Comparison of ENCODE assay signal across 1 cellular context in the genomic region with DNA sequence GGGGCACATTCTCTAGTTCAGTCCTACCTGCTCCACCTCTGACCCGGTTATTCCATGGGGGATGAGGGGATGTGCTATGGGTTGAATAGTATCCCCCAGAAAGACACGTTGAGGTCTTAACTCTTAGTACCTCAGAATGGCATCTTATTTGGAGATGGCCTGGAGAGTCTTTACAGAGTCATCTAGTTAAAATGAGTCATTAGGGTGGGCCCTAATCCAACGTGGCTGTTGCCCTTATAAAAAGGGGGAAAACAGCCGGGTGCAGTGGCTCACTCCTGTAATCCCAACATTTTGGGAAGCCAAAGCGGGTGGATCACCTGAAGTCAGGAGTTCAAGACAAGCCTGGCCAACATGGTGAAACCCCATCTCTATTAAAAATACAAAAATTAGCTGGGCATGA.
TF ChIP-seq lines count a peak whose summit lies in the region.

No MANE protein-coding gene starts in this region.

TF ChIP-seq in HepG2, 621 proteins besides CTCF, POLR2A, EP300 and RAD21:
- TF ChIP-seq, protein P1, sequence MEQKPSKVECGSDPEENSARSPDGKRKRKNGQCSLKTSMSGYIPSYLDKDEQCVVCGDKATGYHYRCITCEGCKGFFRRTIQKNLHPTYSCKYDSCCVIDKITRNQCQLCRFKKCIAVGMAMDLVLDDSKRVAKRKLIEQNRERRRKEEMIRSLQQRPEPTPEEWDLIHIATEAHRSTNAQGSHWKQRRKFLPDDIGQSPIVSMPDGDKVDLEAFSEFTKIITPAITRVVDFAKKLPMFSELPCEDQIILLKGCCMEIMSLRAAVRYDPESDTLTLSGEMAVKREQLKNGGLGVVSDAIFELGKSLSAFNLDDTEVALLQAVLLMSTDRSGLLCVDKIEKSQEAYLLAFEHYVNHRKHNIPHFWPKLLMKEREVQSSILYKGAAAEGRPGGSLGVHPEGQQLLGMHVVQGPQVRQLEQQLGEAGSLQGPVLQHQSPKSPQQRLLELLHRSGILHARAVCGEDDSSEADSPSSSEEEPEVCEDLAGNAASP (CRISPR knock-in tag; IDR thresholded peaks at IDR 0.05; ENCODE audit: borderline replicate concordance) = no peak
- no peak for TF ChIP-seq CC2D1A (CRISPR knock-in tag; IDR thresholded peaks at IDR 0.05)
- TF ChIP-seq, protein P2, sequence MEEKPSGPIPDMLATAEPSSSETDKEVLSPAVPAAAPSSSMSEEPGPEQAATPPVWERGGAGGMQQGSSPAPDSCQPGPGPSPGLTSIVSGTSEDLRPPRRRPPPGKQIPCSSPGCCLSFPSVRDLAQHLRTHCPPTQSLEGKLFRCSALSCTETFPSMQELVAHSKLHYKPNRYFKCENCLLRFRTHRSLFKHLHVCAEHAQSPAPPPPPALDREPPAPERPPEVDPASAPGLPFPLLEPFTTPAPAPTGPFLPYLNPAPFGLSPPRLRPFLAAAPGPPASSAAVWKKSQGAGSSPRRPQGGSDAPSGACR (CRISPR knock-in tag; IDR thresholded peaks at IDR 0.05) = no peak
- TF ChIP-seq, protein P3, sequence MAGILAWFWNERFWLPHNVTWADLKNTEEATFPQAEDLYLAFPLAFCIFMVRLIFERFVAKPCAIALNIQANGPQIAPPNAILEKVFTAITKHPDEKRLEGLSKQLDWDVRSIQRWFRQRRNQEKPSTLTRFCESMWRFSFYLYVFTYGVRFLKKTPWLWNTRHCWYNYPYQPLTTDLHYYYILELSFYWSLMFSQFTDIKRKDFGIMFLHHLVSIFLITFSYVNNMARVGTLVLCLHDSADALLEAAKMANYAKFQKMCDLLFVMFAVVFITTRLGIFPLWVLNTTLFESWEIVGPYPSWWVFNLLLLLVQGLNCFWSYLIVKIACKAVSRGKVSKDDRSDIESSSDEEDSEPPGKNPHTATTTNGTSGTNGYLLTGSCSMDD (CRISPR knock-in tag; IDR thresholded peaks at IDR 0.05) = no peak
- no peak for TF ChIP-seq ZNF766 (CRISPR knock-in tag; IDR thresholded peaks at IDR 0.05; ENCODE audit: borderline replicate concordance)
- no peak for TF ChIP-seq MEF2D (CRISPR knock-in tag; IDR thresholded peaks at IDR 0.05)
- no peak for TF ChIP-seq ZNF333 (CRISPR knock-in tag; IDR thresholded peaks at IDR 0.05; ENCODE audit: borderline replicate concordance)
- no peak for TF ChIP-seq GABPB1 (CRISPR knock-in tag; IDR thresholded peaks at IDR 0.05)
- no peak for TF ChIP-seq ZNF235 (CRISPR knock-in tag; IDR thresholded peaks at IDR 0.05; ENCODE audit: borderline replicate concordance)
- TF ChIP-seq, protein P4, sequence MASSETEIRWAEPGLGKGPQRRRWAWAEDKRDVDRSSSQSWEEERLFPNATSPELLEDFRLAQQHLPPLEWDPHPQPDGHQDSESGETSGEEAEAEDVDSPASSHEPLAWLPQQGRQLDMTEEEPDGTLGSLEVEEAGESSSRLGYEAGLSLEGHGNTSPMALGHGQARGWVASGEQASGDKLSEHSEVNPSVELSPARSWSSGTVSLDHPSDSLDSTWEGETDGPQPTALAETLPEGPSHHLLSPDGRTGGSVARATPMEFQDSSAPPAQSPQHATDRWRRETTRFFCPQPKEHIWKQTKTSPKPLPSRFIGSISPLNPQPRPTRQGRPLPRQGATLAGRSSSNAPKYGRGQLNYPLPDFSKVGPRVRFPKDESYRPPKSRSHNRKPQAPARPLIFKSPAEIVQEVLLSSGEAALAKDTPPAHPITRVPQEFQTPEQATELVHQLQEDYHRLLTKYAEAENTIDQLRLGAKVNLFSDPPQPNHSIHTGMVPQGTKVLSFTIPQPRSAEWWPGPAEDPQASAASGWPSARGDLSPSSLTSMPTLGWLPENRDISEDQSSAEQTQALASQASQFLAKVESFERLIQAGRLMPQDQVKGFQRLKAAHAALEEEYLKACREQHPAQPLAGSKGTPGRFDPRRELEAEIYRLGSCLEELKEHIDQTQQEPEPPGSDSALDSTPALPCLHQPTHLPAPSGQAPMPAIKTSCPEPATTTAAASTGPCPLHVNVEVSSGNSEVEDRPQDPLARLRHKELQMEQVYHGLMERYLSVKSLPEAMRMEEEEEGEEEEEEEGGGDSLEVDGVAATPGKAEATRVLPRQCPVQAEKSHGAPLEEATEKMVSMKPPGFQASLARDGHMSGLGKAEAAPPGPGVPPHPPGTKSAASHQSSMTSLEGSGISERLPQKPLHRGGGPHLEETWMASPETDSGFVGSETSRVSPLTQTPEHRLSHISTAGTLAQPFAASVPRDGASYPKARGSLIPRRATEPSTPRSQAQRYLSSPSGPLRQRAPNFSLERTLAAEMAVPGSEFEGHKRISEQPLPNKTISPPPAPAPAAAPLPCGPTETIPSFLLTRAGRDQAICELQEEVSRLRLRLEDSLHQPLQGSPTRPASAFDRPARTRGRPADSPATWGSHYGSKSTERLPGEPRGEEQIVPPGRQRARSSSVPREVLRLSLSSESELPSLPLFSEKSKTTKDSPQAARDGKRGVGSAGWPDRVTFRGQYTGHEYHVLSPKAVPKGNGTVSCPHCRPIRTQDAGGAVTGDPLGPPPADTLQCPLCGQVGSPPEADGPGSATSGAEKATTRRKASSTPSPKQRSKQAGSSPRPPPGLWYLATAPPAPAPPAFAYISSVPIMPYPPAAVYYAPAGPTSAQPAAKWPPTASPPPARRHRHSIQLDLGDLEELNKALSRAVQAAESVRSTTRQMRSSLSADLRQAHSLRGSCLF (CRISPR knock-in tag; IDR thresholded peaks at IDR 0.05; ENCODE audit: borderline replicate concordance) = no peak
- TF ChIP-seq, protein P5, sequence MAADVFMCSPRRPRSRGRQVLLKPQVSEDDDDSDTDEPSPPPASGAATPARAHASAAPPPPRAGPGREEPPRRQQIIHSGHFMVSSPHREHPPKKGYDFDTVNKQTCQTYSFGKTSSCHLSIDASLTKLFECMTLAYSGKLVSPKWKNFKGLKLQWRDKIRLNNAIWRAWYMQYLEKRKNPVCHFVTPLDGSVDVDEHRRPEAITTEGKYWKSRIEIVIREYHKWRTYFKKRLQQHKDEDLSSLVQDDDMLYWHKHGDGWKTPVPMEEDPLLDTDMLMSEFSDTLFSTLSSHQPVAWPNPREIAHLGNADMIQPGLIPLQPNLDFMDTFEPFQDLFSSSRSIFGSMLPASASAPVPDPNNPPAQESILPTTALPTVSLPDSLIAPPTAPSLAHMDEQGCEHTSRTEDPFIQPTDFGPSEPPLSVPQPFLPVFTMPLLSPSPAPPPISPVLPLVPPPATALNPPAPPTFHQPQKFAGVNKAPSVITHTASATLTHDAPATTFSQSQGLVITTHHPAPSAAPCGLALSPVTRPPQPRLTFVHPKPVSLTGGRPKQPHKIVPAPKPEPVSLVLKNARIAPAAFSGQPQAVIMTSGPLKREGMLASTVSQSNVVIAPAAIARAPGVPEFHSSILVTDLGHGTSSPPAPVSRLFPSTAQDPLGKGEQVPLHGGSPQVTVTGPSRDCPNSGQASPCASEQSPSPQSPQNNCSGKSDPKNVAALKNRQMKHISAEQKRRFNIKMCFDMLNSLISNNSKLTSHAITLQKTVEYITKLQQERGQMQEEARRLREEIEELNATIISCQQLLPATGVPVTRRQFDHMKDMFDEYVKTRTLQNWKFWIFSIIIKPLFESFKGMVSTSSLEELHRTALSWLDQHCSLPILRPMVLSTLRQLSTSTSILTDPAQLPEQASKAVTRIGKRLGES (CRISPR knock-in tag; IDR thresholded peaks at IDR 0.05; ENCODE audit: borderline replicate concordance) = no peak
- TF ChIP-seq ZFYVE20 (CRISPR knock-in tag; IDR thresholded peaks at IDR 0.05; ENCODE audit: borderline replicate concordance, low read depth) = no peak
- no peak for TF ChIP-seq RNF2 (conservative IDR thresholded peaks at IDR 0.05; ENCODE audit: low read depth)
- no peak for TF ChIP-seq FOSL1 (CRISPR knock-in tag; IDR thresholded peaks at IDR 0.05; ENCODE audit: borderline replicate concordance)
- TF ChIP-seq JUN (CRISPR knock-in tag; IDR thresholded peaks at IDR 0.05) = no peak
- no peak for TF ChIP-seq NR2F1 (CRISPR knock-in tag; IDR thresholded peaks at IDR 0.05)
- no peak for TF ChIP-seq MAFF (IDR thresholded peaks at IDR 0.05; ENCODE audit: low read depth, low read length)
- no peak for TF ChIP-seq U2AF1 (optimal IDR thresholded peaks at IDR 0.05; ENCODE audit: low read depth, low read length)
- TF ChIP-seq, protein P6, sequence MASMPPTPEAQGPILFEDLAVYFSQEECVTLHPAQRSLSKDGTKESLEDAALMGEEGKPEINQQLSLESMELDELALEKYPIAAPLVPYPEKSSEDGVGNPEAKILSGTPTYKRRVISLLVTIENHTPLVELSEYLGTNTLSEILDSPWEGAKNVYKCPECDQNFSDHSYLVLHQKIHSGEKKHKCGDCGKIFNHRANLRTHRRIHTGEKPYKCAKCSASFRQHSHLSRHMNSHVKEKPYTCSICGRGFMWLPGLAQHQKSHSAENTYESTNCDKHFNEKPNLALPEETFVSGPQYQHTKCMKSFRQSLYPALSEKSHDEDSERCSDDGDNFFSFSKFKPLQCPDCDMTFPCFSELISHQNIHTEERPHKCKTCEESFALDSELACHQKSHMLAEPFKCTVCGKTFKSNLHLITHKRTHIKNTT (CRISPR knock-in tag; IDR thresholded peaks at IDR 0.05) = no peak
